26 cellular contexts compared by ENCODE assay signal in genomic region chr6:157385482-157385881, GRCh38. TPM values are rescaled to one million over a fixed set of nuclear protein-coding genes. Genes with fewer than 3 reads are reported as not detected.
DNase-seq lines count a peak whose midpoint lies in the region; ATAC-seq, FAIRE-seq and TF ChIP-seq lines count a peak whose summit lies in the region.
"Had no signal": no experiment of that assay in that cellular context is flagged by ENCODE, and none has a peak within 500 bp of the region (broad histone marks: within the 10 kb centered on the region; RNA-seq: fewer than 3 reads in every experiment).

No MANE protein-coding gene starts in this region.

- intact Hi-C loops in activated B cell treated with CpG ODN at 0.5 μM for 24 hours (cut with micrococcal nuclease) (loop anchor here (5.0 kb wide), 1 partner anchor 37 kb away; no protein-coding TSS in a partner anchor), CD14-positive monocyte (cut with micrococcal nuclease) (no loop called here)

- CTCF ChIA-PET in activated B cell treated with CpG ODN at 0.5 μM for 24 hours (lab: Charles Lee) = no interaction called here

- POLR2A ChIA-PET in activated B cell treated with CpG ODN at 0.5 μM for 24 hours (lab: Charles Lee) = no interaction called here

- no peak overlapping the region for H3K4me3 Mint-ChIP-seq in activated B cell treated with CpG ODN at 0.5 μM for 24 hours
- H3K4me3 Mint-ChIP-seq in neural crest cell = peak overlapping the region; percentile 33
- H3K4me3 Mint-ChIP-seq in CD14-positive monocyte = no peak overlapping the region
- H3K4me3 Mint-ChIP-seq: T-helper 2 cell treated with Interferon-gamma antibody and Interleukin-4, amounts not matched to agents 5 μg/mL and 100 μg/mL, for 36 hours had no signal

- FAIRE-seq in small intestine (lab: Jason Lieb, UNC) = no peak
- FAIRE-seq: GM12891, urothelium cell line had no signal

- no peaks in the 10 kb centered on the region for H3K36me3 ChIP-seq in small intestine (ENCODE audit: control insufficient read depth in 2 of 2, insufficient read depth in 2 of 2, low read length in 2 of 2)
- H3K36me3 ChIP-seq: BE2C, brain microvascular endothelial cell had no signal

- H3K27ac ChIP-seq in small intestine (ENCODE audit: low read depth in 1 of 2, low read length in 1 of 2) = no peak overlapping the region
- H3K27ac ChIP-seq: brain microvascular endothelial cell, testis, VCaP had no signal

- 25 to 44% (median 30%) methylated on average over 2 of the region's 2 CpGs for WGBS in small intestine, 3 donors

- DNase-seq in activated T-cell treated with anti-CD3 and anti-CD28 coated beads for 24 hours (ENCODE audit: low read depth) (peak; percentile 7), Daoy (ENCODE audit: low read depth) (peak; percentile 30), activated B cell treated with CpG ODN at 0.5 μM for 24 hours (no peak), neural crest cell (ENCODE audit: low read depth, low spot score) (no peak), small intestine (no peak), CD14-positive monocyte (ENCODE audit: low spot score) (no peak)
- DNase-seq in activated T-cell treated with anti-CD3 and anti-CD28 coated beads, Interleukin-2, amount 50 U/mL, for 1 hour = no peak
- DNase-seq: BE2C; brain microvascular endothelial cell; DMS79 treated with DMSO at 0.1 percent for 48 hours; effector CD4-positive, alpha-beta T cell; foreskin fibroblast; HCEC 1CT; left cardiac atrium; mammary epithelial cell; NCI-H1092 treated with DMSO at 0.1 percent for 48 hours; NCI-H1930; stimulated activated CD4-positive, alpha-beta T cell treated with anti-CD3 and anti-CD28 coated beads, Interleukin-2, amount 100 ng/mL, for 24 hours; testis had no signal

- peak overlapping the region; percentile 54 for H3K27ac Mint-ChIP-seq in activated B cell treated with CpG ODN at 0.5 μM for 24 hours
- H3K27ac Mint-ChIP-seq in neural crest cell (ENCODE audit: unreplicated experiment) = no peak overlapping the region
- H3K27ac Mint-ChIP-seq in CD14-positive monocyte = no peak overlapping the region
- H3K27ac Mint-ChIP-seq: progenitor cell of endocrine pancreas; T-helper 2 cell treated with Interferon-gamma antibody and Interleukin-4, amounts not matched to agents 5 μg/mL and 100 μg/mL, for 36 hours had no signal

- H3K9me3 Mint-ChIP-seq in activated B cell treated with CpG ODN at 0.5 μM for 24 hours (peaks cover 15% of the 10 kb centered on the region), neural crest cell (peaks cover 14% of the 10 kb centered on the region), CD14-positive monocyte (peaks cover 4 to 7% (median 6%) of the 10 kb centered on the region in 7 donors)

- H3K27me3 ChIP-seq in small intestine (ENCODE audit: control insufficient read depth in 2 of 2, insufficient read depth in 2 of 2, low read length in 2 of 2) = no peaks in the 10 kb centered on the region
- H3K27me3 ChIP-seq: BE2C, brain microvascular endothelial cell, testis had no signal

- H3K36me3 Mint-ChIP-seq in activated B cell treated with CpG ODN at 0.5 μM for 24 hours (ENCODE audit: low read depth) = peaks cover 50% of the 10 kb centered on the region
- peaks cover 9% of the 10 kb centered on the region for H3K36me3 Mint-ChIP-seq in neural crest cell (ENCODE audit: low read depth)
- peaks cover 1 to 7% of the 10 kb centered on the region in 2 donors for H3K36me3 Mint-ChIP-seq in CD14-positive monocyte

- no peak overlapping the region for H3K4me3 ChIP-seq in small intestine (ENCODE audit: low read depth in 1 of 2, low read length in 2 of 2)
- H3K4me3 ChIP-seq: testis had no signal

- no peaks in the 10 kb centered on the region for H3K9me3 ChIP-seq in small intestine (ENCODE audit: control insufficient read depth, low read depth)
- H3K9me3 ChIP-seq: BE2C, testis had no signal

- TF ChIP-seq CTCF in activated B cell treated with CpG ODN at 0.5 μM for 24 hours (IDR thresholded peaks at IDR 0.05) (no peak), neural crest cell (conservative IDR thresholded peaks at IDR 0.05) (no peak), CD14-positive monocyte (IDR thresholded peaks at IDR 0.05) (no peak)

- no peaks in the 10 kb centered on the region for H3K27me3 Mint-ChIP-seq in activated B cell treated with CpG ODN at 0.5 μM for 24 hours
- H3K27me3 Mint-ChIP-seq in neural crest cell (ENCODE audit: low read depth) = peaks cover 30% of the 10 kb centered on the region
- H3K27me3 Mint-ChIP-seq in CD14-positive monocyte (ENCODE audit: low read depth in 3 of 3) = peaks cover 3 to 12% (median 6%) of the 10 kb centered on the region in 3 donors

- ATAC-seq in activated B cell treated with CpG ODN at 0.5 μM for 24 hours (ENCODE audit: low read depth) (no peak), GM21423 (IDR thresholded peaks at IDR 0.05; ENCODE audit: unreplicated experiment) (no peak)
- ATAC-seq: left cardiac atrium, SK-N-SH treated with all-trans-retinoic acid at 6 μM for 48 hours had no signal

- H3K4me1 ChIP-seq in small intestine (ENCODE audit: control insufficient read depth in 2 of 2, insufficient read depth in 1 of 2, low read depth in 1 of 2, low read length in 1 of 2) = peaks cover 5 to 14% of the 10 kb centered on the region in 2 donors
- H3K4me1 ChIP-seq: BE2C had no signal

- H3K4me1 Mint-ChIP-seq in activated B cell treated with CpG ODN at 0.5 μM for 24 hours = peaks cover 40% of the 10 kb centered on the region
- peaks cover 13% of the 10 kb centered on the region for H3K4me1 Mint-ChIP-seq in neural crest cell
- H3K4me1 Mint-ChIP-seq in CD14-positive monocyte = peaks cover 19% of the 10 kb centered on the region

RNA-seq across cellular contexts. Expression of gene ZDHHC14, which starts 4.5 kb away (rescaled TPM):
- 6.5 and 12.2 TPM in 2 replicates for total RNA-seq in Daoy (2014; rRNA removed; shearing (Covaris generic))
- 20.5 and 25.3 TPM in 2 replicates for total RNA-seq in activated B cell treated with CpG ODN at 0.5 μM for 24 hours
- total RNA-seq in neural crest cell = 5.0 and 5.3 TPM in 2 replicates
- 10 to 100 TPM in 1 of 3 donors, 1 to 10 TPM in 2; 3.4 to 11.9 (median 8.6) TPM for polyA plus RNA-seq in small intestine
- under 1 TPM; 0.30 to 0.93 TPM for polyA plus RNA-seq in CD14-positive monocyte

Comparison
In these comparisons a context has a peak if more than half of its experiments do, and no peak if none do; other contexts are left out.
1. DNase-seq: peak in activated T-cell treated with anti-CD3 and anti-CD28 coated beads for 24 hours (single experiment) and Daoy (single experiment); none in activated T-cell treated with anti-CD3 and anti-CD28 coated beads, Interleukin-2, amount 50 U/mL, for 1 hour (single experiment), activated B cell treated with CpG ODN at 0.5 μM for 24 hours (single experiment), neural crest cell (single experiment), small intestine (single experiment) and CD14-positive monocyte (single experiment).